ENCODE assay signal across 11 cellular contexts in the genomic region with DNA sequence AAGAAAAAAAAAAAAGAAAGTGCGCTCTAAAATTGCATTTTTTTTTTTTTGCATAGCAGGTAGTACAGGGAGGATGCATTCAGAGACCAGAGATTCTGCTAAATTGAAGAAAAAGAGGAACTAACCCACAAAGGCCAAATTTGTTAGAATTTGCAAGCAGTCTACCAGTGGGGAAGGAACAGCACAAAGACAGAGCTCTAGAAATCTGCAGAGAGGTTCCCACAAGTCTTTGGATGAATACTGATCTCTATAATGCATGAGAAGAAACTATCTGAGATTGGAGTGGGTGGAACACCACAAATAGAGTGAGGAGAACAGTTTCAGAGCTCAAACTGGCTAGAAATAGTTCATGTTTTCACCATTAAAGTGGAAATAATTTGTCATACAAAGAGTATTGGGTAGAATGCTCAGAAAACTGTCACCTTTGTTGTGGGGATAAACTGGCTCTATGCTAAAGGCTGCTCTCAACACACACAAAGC.
DNase-seq lines count a peak whose midpoint lies in the region; ATAC-seq, FAIRE-seq and TF ChIP-seq lines count a peak whose summit lies in the region.
"Had no signal": no experiment of that assay in that cellular context is flagged by ENCODE, and none has a peak within 500 bp of the region (broad histone marks: within the 10 kb centered on the region; RNA-seq: fewer than 3 reads in every experiment).

No MANE protein-coding gene starts in this region.

- WGBS in heart right ventricle, 2 donors: 97 to 100% methylated on average over 1 of the region's 1 CpG

- no peaks in the 10 kb centered on the region for H3K36me3 ChIP-seq in GM06990 (ENCODE audit: control insufficient read depth, insufficient read depth, low read length)
- no peaks in the 10 kb centered on the region for H3K36me3 ChIP-seq in heart right ventricle
- H3K36me3 ChIP-seq: Peyer's patch had no signal

- TF ChIP-seq CTCF in GM06990 (IDR thresholded peaks at IDR 0.05; ENCODE audit: insufficient read depth, low read length, poor library complexity, severe bottlenecking): no peak
- no peak for TF ChIP-seq CTCF in heart right ventricle (IDR thresholded peaks at IDR 0.05)

- no peak overlapping the region for H3K4me3 ChIP-seq in GM06990 (replicated peaks; ENCODE audit: low read depth, low read length)
- H3K4me3 ChIP-seq in heart right ventricle: no peak overlapping the region
- H3K4me3 ChIP-seq: Peyer's patch had no signal

- peak; percentile 84 for ATAC-seq in GM19324 (IDR thresholded peaks at IDR 0.05; ENCODE audit: low FRiP score, unreplicated experiment)
- peak; percentile 91 for ATAC-seq in HG02973 (IDR thresholded peaks at IDR 0.05; ENCODE audit: unreplicated experiment)
- ATAC-seq in heart right ventricle: no peak

- DNase-seq in GM06990 (ENCODE audit: extremely low read depth, insufficient read length): peak; percentile 66
- DNase-seq in SKM-1 treated with dmso at 0.1 percent for 144 hours (lab: John Stamatoyannopoulos, UW; ENCODE audit: unreplicated experiment): peak; percentile 51
- DNase-seq in frontal cortex (ENCODE audit: low spot score in 2 of 2): no peak
- no peak for DNase-seq in HK-2 (ENCODE audit: unreplicated experiment)
- DNase-seq in heart right ventricle: no peak
- DNase-seq in amygdala (lab: John Stamatoyannopoulos, UW): no peak
- DNase-seq: Peyer's patch; stimulated activated CD4-positive, alpha-beta T cell treated with anti-CD3 and anti-CD28 coated beads, Interleukin-2, amount 100 ng/mL, for 24 hours had no signal

- H3K27ac ChIP-seq in heart right ventricle: no peak overlapping the region
- H3K27ac ChIP-seq: C4-2B, Peyer's patch had no signal

- no peaks in the 10 kb centered on the region for H3K4me1 ChIP-seq in heart right ventricle
- H3K4me1 ChIP-seq: Peyer's patch had no signal

- intact Hi-C loops in heart right ventricle (cut with DNase I): no loop called here

- peaks cover 0 to 8% (median 0%) of the 10 kb centered on the region in 11 donors for H3K9me3 ChIP-seq in heart right ventricle
- H3K9me3 ChIP-seq: Peyer's patch had no signal

- no peaks in the 10 kb centered on the region for H3K27me3 ChIP-seq in GM06990 (replicated peaks; ENCODE audit: control insufficient read depth, insufficient read depth, low read length)
- no peaks in the 10 kb centered on the region for H3K27me3 ChIP-seq in heart right ventricle
- H3K27me3 ChIP-seq: Peyer's patch had no signal

- FAIRE-seq in frontal cortex (lab: Jason Lieb, UNC): no peak

Comparison
In these comparisons a context has a peak if more than half of its experiments do, and no peak if none do; other contexts are left out.
1. DNase-seq: peak in GM06990 (single experiment) and SKM-1 treated with dmso at 0.1 percent for 144 hours (single experiment); none in frontal cortex (0 of 2), HK-2 (single experiment), heart right ventricle (0 of 2) and amygdala (0 of 56).
2. ATAC-seq: peak in GM19324 (single experiment) and HG02973 (single experiment); none in heart right ventricle (0 of 8).